1 cellular context compared by ENCODE assay signal in genomic region chr20:6611911-6612614, GRCh38.
TF ChIP-seq lines count a peak whose summit lies in the region.

No MANE protein-coding gene starts in this region.

TF ChIP-seq in HepG2, 621 proteins besides CTCF, POLR2A, EP300 and RAD21 (continued from another document and continues in another):
- TF ChIP-seq ZNF275 (CRISPR knock-in tag; IDR thresholded peaks at IDR 0.05; ENCODE audit: borderline replicate concordance) (no peak), KLF6 (CRISPR knock-in tag; IDR thresholded peaks at IDR 0.05) (peak; percentile 71; the same call in 1 of the 2 replicates), BORCS8-MEF2B (CRISPR knock-in tag; IDR thresholded peaks at IDR 0.05) (no peak), TBX2 (CRISPR knock-in tag; IDR thresholded peaks at IDR 0.05; ENCODE audit: borderline replicate concordance) (no peak), ZNF44 (CRISPR knock-in tag; IDR thresholded peaks at IDR 0.05) (0 out of 2 replicates have a peak, but pooled peaks have one; percentile 40), ZNF3 (CRISPR knock-in tag; IDR thresholded peaks at IDR 0.05) (no peak), ZNF260 (CRISPR knock-in tag; IDR thresholded peaks at IDR 0.05; ENCODE audit: borderline replicate concordance, low read depth) (no peak), ZBTB20 (CRISPR knock-in tag; IDR thresholded peaks at IDR 0.05; ENCODE audit: borderline replicate concordance, low read depth) (no peak), ISL2 (CRISPR knock-in tag; IDR thresholded peaks at IDR 0.05) (no peak), ZBTB7B (CRISPR knock-in tag; IDR thresholded peaks at IDR 0.05) (no peak), CSRNP1 (CRISPR knock-in tag; IDR thresholded peaks at IDR 0.05) (no peak), PRPF4 (IDR thresholded peaks at IDR 0.05; ENCODE audit: low read depth, low read length, poor library complexity, severe bottlenecking) (no peak), HBP1 (CRISPR knock-in tag; IDR thresholded peaks at IDR 0.05; ENCODE audit: low read depth) (no peak), SP2 (CRISPR knock-in tag; IDR thresholded peaks at IDR 0.05) (no peak), CENPX (CRISPR knock-in tag; IDR thresholded peaks at IDR 0.05) (no peak), CEBPG (CRISPR knock-in tag; IDR thresholded peaks at IDR 0.05) (peak; percentile 87), ZNF652 (CRISPR knock-in tag; IDR thresholded peaks at IDR 0.05; ENCODE audit: borderline replicate concordance, low read depth) (no peak), ZBTB21 (CRISPR knock-in tag; IDR thresholded peaks at IDR 0.05) (peak; percentile 43; the same call in 1 of the 2 replicates), THAP7 (CRISPR knock-in tag; IDR thresholded peaks at IDR 0.05) (no peak), NFIC (IDR thresholded peaks at IDR 0.05; ENCODE audit: low read length) (no peak; the same call in 1 of the 2 replicates), MAFF (IDR thresholded peaks at IDR 0.05; ENCODE audit: low read depth, low read length) (peak; percentile 33; the same call in 1 of the 2 replicates), ZNF691 (CRISPR knock-in tag; IDR thresholded peaks at IDR 0.05; ENCODE audit: borderline replicate concordance, low read depth) (no peak), RAD51 (IDR thresholded peaks at IDR 0.05; ENCODE audit: borderline replicate concordance) (no peak), TARDBP (CRISPR knock-in tag; IDR thresholded peaks at IDR 0.05) (no peak), TEF (CRISPR knock-in tag; IDR thresholded peaks at IDR 0.05) (no peak), ZNF598 (CRISPR knock-in tag; IDR thresholded peaks at IDR 0.05; ENCODE audit: borderline replicate concordance) (no peak), ZNF562 (CRISPR knock-in tag; IDR thresholded peaks at IDR 0.05; ENCODE audit: borderline replicate concordance) (no peak), RXRB (CRISPR knock-in tag; IDR thresholded peaks at IDR 0.05; ENCODE audit: borderline replicate concordance) (0 out of 2 replicates have a peak, but pooled peaks have one; percentile 16), ZNF576 (CRISPR knock-in tag; IDR thresholded peaks at IDR 0.05) (no peak), POGZ (CRISPR knock-in tag; IDR thresholded peaks at IDR 0.05) (no peak), ZNF142 (CRISPR knock-in tag; IDR thresholded peaks at IDR 0.05) (no peak), ZNF746 (CRISPR knock-in tag; IDR thresholded peaks at IDR 0.05) (no peak), HMG20A (CRISPR knock-in tag; IDR thresholded peaks at IDR 0.05; ENCODE audit: borderline replicate concordance) (0 out of 2 replicates have a peak, but pooled peaks have one; percentile 33), ZZZ3 (CRISPR knock-in tag; IDR thresholded peaks at IDR 0.05; ENCODE audit: borderline replicate concordance) (no peak), HOXD1 (CRISPR knock-in tag; IDR thresholded peaks at IDR 0.05) (no peak), TRIM24 (CRISPR knock-in tag; IDR thresholded peaks at IDR 0.05) (peak; percentile 65; the same call in 1 of the 2 replicates), RARA (CRISPR knock-in tag; IDR thresholded peaks at IDR 0.05) (0 out of 2 replicates have a peak, but pooled peaks have one; percentile 23), SMAD9 (CRISPR knock-in tag; IDR thresholded peaks at IDR 0.05) (no peak), TFAP4 (IDR thresholded peaks at IDR 0.05; ENCODE audit: borderline replicate concordance, low read depth) (no peak), ZSCAN12 (CRISPR knock-in tag; IDR thresholded peaks at IDR 0.05) (no peak), POGK (CRISPR knock-in tag; conservative IDR thresholded peaks at IDR 0.05) (no peak), PHF21A (CRISPR knock-in tag; IDR thresholded peaks at IDR 0.05) (no peak), KLF16 (CRISPR knock-in tag; IDR thresholded peaks at IDR 0.05) (0 out of 4 replicates have a peak, but pooled peaks of 1 of the 2 experiments have one; percentile 27), FOXA3 (CRISPR knock-in tag; IDR thresholded peaks at IDR 0.05) (peak; percentile 84), ATF7 (IDR thresholded peaks at IDR 0.05) (peak; percentile 76), ATF7 (CRISPR knock-in tag; IDR thresholded peaks at IDR 0.05) (no peak), SP140L (CRISPR knock-in tag; IDR thresholded peaks at IDR 0.05; ENCODE audit: borderline replicate concordance) (no peak), DBP (CRISPR knock-in tag; IDR thresholded peaks at IDR 0.05; ENCODE audit: not compliant biosample characterization) (no peak), ZNF879 (CRISPR knock-in tag; IDR thresholded peaks at IDR 0.05) (no peak)
